1 cellular context compared by ENCODE assay signal in genomic region chr1:3548895-3549294, GRCh38.
A peak's percentile ranks its signal among the peaks of the same experiment; 100 is the strongest.
TF ChIP-seq lines count a peak whose summit lies in the region.

No MANE protein-coding gene starts in this region.

TF ChIP-seq in HepG2, 621 proteins besides CTCF, POLR2A, EP300 and RAD21 (continued from another document):
- TF ChIP-seq ZBTB33 (CRISPR knock-in tag; IDR thresholded peaks at IDR 0.05), result no peak
- peak; percentile 27 for TF ChIP-seq AGO1 (IDR thresholded peaks at IDR 0.05; ENCODE audit: low read depth, low read length, poor library complexity, severe bottlenecking)
- no peak for TF ChIP-seq ZNF468 (CRISPR knock-in tag; IDR thresholded peaks at IDR 0.05)
- TF ChIP-seq GABPB1 (CRISPR knock-in tag; IDR thresholded peaks at IDR 0.05), result no peak
- TF ChIP-seq RBFOX2 (IDR thresholded peaks at IDR 0.05; ENCODE audit: low read depth, low read length), result peak; percentile 53; the same call in 1 of the 2 replicates
- peak; percentile 81 for TF ChIP-seq AGO2 (optimal IDR thresholded peaks at IDR 0.05; ENCODE audit: low read depth, low read length)
- TF ChIP-seq KAT8 (CRISPR knock-in tag; IDR thresholded peaks at IDR 0.05), result no peak
